ENCODE assay signal across 1 cellular context in the genomic region with DNA sequence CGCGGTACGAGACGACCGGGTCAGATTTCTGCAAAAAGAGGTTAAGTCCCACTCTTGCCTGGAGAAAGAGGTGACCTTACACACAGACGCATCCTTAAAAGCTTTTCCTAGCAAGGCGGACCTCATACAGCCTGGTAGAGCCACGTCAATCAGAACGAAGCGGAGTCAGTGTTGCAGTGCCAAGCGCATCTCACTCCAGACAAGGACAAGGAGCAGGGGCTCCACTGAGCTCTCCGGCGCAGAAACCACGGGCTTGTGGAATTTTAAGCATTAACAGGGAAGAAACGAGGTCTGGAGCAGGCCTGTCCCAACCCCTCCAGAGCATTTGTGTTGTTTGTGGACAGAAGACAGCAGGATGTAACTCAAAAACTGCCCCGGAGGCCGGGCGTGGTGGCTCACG.
TF ChIP-seq lines count a peak whose summit lies in the region.

No MANE protein-coding gene starts in this region.

TF ChIP-seq in WTC11, 78 proteins besides CTCF, POLR2A, EP300 and RAD21 (continued from another document):
- TF ChIP-seq SP1 (CRISPR knock-in tag; conservative IDR thresholded peaks at IDR 0.05): no peak
- TF ChIP-seq, protein P1, sequence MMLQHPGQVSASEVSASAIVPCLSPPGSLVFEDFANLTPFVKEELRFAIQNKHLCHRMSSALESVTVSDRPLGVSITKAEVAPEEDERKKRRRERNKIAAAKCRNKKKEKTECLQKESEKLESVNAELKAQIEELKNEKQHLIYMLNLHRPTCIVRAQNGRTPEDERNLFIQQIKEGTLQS (CRISPR knock-in tag; conservative IDR thresholded peaks at IDR 0.05): no peak
- TF ChIP-seq ZNF121 (CRISPR knock-in tag; IDR thresholded peaks at IDR 0.05): no peak
- TF ChIP-seq TP53 (CRISPR knock-in tag; IDR thresholded peaks at IDR 0.05): no peak
- no peak for TF ChIP-seq NFE2L1 (CRISPR knock-in tag; IDR thresholded peaks at IDR 0.05)
- TF ChIP-seq, protein P2, sequence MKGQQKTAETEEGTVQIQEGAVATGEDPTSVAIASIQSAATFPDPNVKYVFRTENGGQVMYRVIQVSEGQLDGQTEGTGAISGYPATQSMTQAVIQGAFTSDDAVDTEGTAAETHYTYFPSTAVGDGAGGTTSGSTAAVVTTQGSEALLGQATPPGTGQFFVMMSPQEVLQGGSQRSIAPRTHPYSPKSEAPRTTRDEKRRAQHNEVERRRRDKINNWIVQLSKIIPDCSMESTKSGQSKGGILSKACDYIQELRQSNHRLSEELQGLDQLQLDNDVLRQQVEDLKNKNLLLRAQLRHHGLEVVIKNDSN (CRISPR knock-in tag; IDR thresholded peaks at IDR 0.05): no peak
- TF ChIP-seq HMGA2 (CRISPR knock-in tag; IDR thresholded peaks at IDR 0.05): no peak
- no peak for TF ChIP-seq EMX1 (CRISPR knock-in tag; IDR thresholded peaks at IDR 0.05)
- TF ChIP-seq ZNF671 (CRISPR knock-in tag; IDR thresholded peaks at IDR 0.05): no peak
- no peak for TF ChIP-seq CREB1 (CRISPR knock-in tag; IDR thresholded peaks at IDR 0.05)
- TF ChIP-seq, protein P3, sequence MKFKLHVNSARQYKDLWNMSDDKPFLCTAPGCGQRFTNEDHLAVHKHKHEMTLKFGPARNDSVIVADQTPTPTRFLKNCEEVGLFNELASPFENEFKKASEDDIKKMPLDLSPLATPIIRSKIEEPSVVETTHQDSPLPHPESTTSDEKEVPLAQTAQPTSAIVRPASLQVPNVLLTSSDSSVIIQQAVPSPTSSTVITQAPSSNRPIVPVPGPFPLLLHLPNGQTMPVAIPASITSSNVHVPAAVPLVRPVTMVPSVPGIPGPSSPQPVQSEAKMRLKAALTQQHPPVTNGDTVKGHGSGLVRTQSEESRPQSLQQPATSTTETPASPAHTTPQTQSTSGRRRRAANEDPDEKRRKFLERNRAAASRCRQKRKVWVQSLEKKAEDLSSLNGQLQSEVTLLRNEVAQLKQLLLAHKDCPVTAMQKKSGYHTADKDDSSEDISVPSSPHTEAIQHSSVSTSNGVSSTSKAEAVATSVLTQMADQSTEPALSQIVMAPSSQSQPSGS (CRISPR knock-in tag; IDR thresholded peaks at IDR 0.05; ENCODE audit: borderline replicate concordance, low read depth): no peak
